1 cellular context compared by ENCODE assay signal in genomic region chr5:140989254-140989653, GRCh38.
TF ChIP-seq lines count a peak whose summit lies in the region.

No MANE protein-coding gene starts in this region.

TF ChIP-seq in H1, 55 proteins besides CTCF, POLR2A, EP300 and RAD21 (continued from another document):
- TF ChIP-seq E2F6 (IDR thresholded peaks at IDR 0.05), result no peak
